ENCODE assay signal across 8 cellular contexts in genomic region chr6:144377586-144377985, GRCh38.
A peak's percentile ranks its signal among the peaks of the same experiment; 100 is the strongest.
DNase-seq lines count a peak whose midpoint lies in the region; ATAC-seq and TF ChIP-seq lines count a peak whose summit lies in the region.
"Had no signal": no experiment of that assay in that cellular context is flagged by ENCODE, and none has a peak within 500 bp of the region (broad histone marks: within the 10 kb centered on the region; RNA-seq: fewer than 3 reads in every experiment).

No MANE protein-coding gene starts in this region.

- H3K36me3 Mint-ChIP-seq in HFFc6 (ENCODE audit: low read depth): peaks cover 34% of the 10 kb centered on the region

- peaks cover 11% of the 10 kb centered on the region for H3K9me3 Mint-ChIP-seq in HFFc6

- no peaks in the 10 kb centered on the region; the same call in 1 of the 2 replicates for H3K27me3 Mint-ChIP-seq in HFFc6 (ENCODE audit: insufficient read depth)

- H3K27ac Mint-ChIP-seq in HFFc6: peak overlapping the region; percentile 80

- peak overlapping the region; percentile 68 for H3K4me3 Mint-ChIP-seq in HFFc6

- ATAC-seq in GM21528 (IDR thresholded peaks at IDR 0.05; ENCODE audit: low FRiP score, unreplicated experiment): no peak

- peaks cover 46% of the 10 kb centered on the region for H3K4me1 Mint-ChIP-seq in HFFc6 (ENCODE audit: low read depth)

- DNase-seq in HFFc6: peak; percentile 68
- DNase-seq in amniotic epithelial cell (ENCODE audit: low read depth): peak; percentile 78
- DNase-seq in iris pigment epithelial cell (ENCODE audit: low read depth): peak; percentile 88
- peak; percentile 84 for DNase-seq in stromal cell of bone marrow (ENCODE audit: low read depth)
- no peak for DNase-seq in NCI-H2081 treated with DMSO at 0.1 percent for 48 hours (lab: John Stamatoyannopoulos, UW)
- no peak for DNase-seq in kidney tubule cell (ENCODE audit: low spot score)
- DNase-seq: NCI-H146 had no signal

- no peak for TF ChIP-seq CTCF in HFFc6 (IDR thresholded peaks at IDR 0.05)

Comparison
In these comparisons a context has a peak if more than half of its experiments do, and no peak if none do; other contexts are left out.
1. DNase-seq: peak in HFFc6 (single experiment), amniotic epithelial cell (single experiment), iris pigment epithelial cell (single experiment) and stromal cell of bone marrow (single experiment); none in NCI-H2081 treated with DMSO at 0.1 percent for 48 hours (single experiment) and kidney tubule cell (single experiment).